Comparison of ENCODE assay signal across 9 cellular contexts in the genomic region with DNA sequence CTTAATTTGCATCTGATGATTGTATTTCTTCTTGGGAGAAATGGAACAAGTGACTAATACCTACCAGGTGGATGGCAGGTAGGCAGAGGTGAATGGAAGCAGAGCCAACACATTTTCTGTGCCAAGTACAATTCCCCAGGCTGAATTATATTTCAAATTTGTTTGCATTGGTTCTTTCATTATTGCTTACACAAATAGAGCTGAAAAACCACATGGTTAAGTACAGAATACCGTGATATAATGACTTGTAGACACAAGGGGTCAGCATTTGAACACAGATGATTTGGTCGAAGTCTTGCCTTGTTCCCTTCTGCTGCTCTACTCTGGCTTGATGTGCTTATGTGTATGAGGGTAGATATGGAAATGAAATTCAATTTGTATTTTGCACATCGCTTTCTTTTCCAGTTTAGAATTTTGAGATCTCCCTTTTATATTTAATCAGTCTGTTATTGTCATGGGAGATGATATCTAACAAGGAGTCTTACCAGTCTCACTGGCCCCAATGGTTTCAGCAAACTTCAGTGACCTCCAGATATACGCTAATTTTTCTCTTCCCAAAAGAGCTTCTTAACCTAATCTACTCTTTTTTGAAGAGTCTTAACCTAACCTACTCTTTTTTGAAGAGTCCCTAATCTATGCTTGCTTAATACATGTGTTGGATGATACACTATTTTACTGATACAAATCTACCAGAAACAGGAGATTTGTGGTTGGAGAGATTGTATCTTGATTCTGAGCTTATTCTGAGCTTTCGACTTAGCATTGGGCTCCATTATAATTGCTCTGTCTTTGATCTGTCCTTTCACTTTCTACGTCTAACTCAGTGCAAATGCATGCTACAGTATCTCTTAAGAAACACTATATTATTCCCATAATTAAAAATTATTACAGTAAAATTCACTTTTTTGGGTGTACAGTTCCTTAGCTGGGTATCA.
DNase-seq lines count a peak whose midpoint lies in the region; ATAC-seq and TF ChIP-seq lines count a peak whose summit lies in the region.
"Had no signal": no experiment of that assay in that cellular context is flagged by ENCODE, and none has a peak within 500 bp of the region (broad histone marks: within the 10 kb centered on the region; RNA-seq: fewer than 3 reads in every experiment).

No MANE protein-coding gene starts in this region.

- no peak overlapping the region for H3K27ac Mint-ChIP-seq in activated CD4-positive, alpha-beta T cell treated with anti-CD3 and anti-CD28 coated beads for 36 hours
- no peak overlapping the region for H3K27ac Mint-ChIP-seq in immature natural killer cell
- H3K27ac Mint-ChIP-seq: dendritic cell treated with granulocyte-macrophage colony-stimulating factor and Interleukin-4, amounts not matched to agents 40 ng/mL and 50 ng/mL, for 4 days had no signal

- TF ChIP-seq POLR2A in body of pancreas (IDR thresholded peaks at IDR 0.05): no peak

- WGBS in body of pancreas, 2 donors: 24 to 34% methylated on average over 6 of the region's 6 CpGs

- ATAC-seq in activated CD4-positive, alpha-beta T cell treated with anti-CD3 and anti-CD28 coated beads for 36 hours: peak; percentile 89
- peak; percentile 79 for ATAC-seq in GM21381 (IDR thresholded peaks at IDR 0.05; ENCODE audit: unreplicated experiment)
- peak; percentile 95 for ATAC-seq in HG03469 (IDR thresholded peaks at IDR 0.05; ENCODE audit: unreplicated experiment)
- peak; percentile 87 for ATAC-seq in body of pancreas

- peak; percentile 28 to 92 (median 81) for TF ChIP-seq CTCF in body of pancreas (IDR thresholded peaks at IDR 0.05)

- CTCF ChIA-PET in activated CD4-positive, alpha-beta T cell treated with anti-CD3 and anti-CD28 coated beads for 36 hours (lab: Charles Lee): interaction anchor here (0.6 to 2.5 kb wide), 27 partner anchors 9 to 485 kb away, joined by 3 to 58 read pairs (median 4); no protein-coding TSS in a partner anchor

- intact Hi-C loops in activated CD4-positive, alpha-beta T cell treated with anti-CD3 and anti-CD28 coated beads for 36 hours (cut with DNase I, micrococcal nuclease): loop anchor here (1.0 to 10.0 kb wide), 6 partner anchors 192 to 486 kb away; a partner anchor contains a TSS
- intact Hi-C loops in body of pancreas (cut with DNase I): loop anchor here (5.0 kb wide), 1 partner anchor 252 kb away; no protein-coding TSS in a partner anchor

- H3K9me3 ChIP-seq in body of pancreas: no peaks in the 10 kb centered on the region

- DNase-seq in activated CD4-positive, alpha-beta T cell treated with anti-CD3 and anti-CD28 coated beads for 36 hours: peak; percentile 12
- DNase-seq in activated CD4-positive, alpha-beta T cell treated with anti-CD3 and anti-CD28 coated beads for 48 hours: no peak
- DNase-seq in NCI-H748 treated with DMSO at 0.1 percent for 48 hours (lab: John Stamatoyannopoulos, UW): peak; percentile 71
- peak; percentile 51 to 78 (median 68) for DNase-seq in body of pancreas
- peak; percentile 10 to 44 (median 40) for DNase-seq in immature natural killer cell
- peak; percentile 67 for DNase-seq in stromal cell of bone marrow (ENCODE audit: low read depth)

- H3K4me1 ChIP-seq in body of pancreas: peaks cover 31% of the 10 kb centered on the region

- H3K36me3 Mint-ChIP-seq in activated CD4-positive, alpha-beta T cell treated with anti-CD3 and anti-CD28 coated beads for 36 hours (ENCODE audit: low read depth): no peaks in the 10 kb centered on the region
- H3K36me3 Mint-ChIP-seq in immature natural killer cell: no peaks in the 10 kb centered on the region

- no peaks in the 10 kb centered on the region for H3K27me3 ChIP-seq in body of pancreas

- POLR2A ChIA-PET in activated CD4-positive, alpha-beta T cell treated with anti-CD3 and anti-CD28 coated beads for 36 hours (lab: Charles Lee): interaction anchor here (0.8 kb wide), 1 partner anchor 255 kb away, joined by 3 read pairs; no protein-coding TSS in a partner anchor

- peaks cover 10% of the 10 kb centered on the region for H3K27me3 Mint-ChIP-seq in activated CD4-positive, alpha-beta T cell treated with anti-CD3 and anti-CD28 coated beads for 36 hours
- H3K27me3 Mint-ChIP-seq in immature natural killer cell (ENCODE audit: low read depth in 3 of 3): peaks cover 0 to 5% (median 0%) of the 10 kb centered on the region in 3 donors
- H3K27me3 Mint-ChIP-seq: dendritic cell treated with granulocyte-macrophage colony-stimulating factor and Interleukin-4, amounts not matched to agents 40 ng/mL and 50 ng/mL, for 4 days had no signal

- no peaks in the 10 kb centered on the region for H3K36me3 ChIP-seq in body of pancreas (replicated peaks in 1 of 2; ENCODE audit: insufficient read depth in 1 of 2, low read depth in 2 of 2)

- no peak overlapping the region for H3K4me3 ChIP-seq in body of pancreas

- H3K9me3 Mint-ChIP-seq in activated CD4-positive, alpha-beta T cell treated with anti-CD3 and anti-CD28 coated beads for 36 hours (ENCODE audit: low read depth): no peaks in the 10 kb centered on the region
- no peaks in the 10 kb centered on the region for H3K9me3 Mint-ChIP-seq in immature natural killer cell
- H3K9me3 Mint-ChIP-seq: dendritic cell treated with granulocyte-macrophage colony-stimulating factor and Interleukin-4, amounts not matched to agents 40 ng/mL and 50 ng/mL, for 4 days had no signal

- peaks cover 28% of the 10 kb centered on the region for H3K4me1 Mint-ChIP-seq in activated CD4-positive, alpha-beta T cell treated with anti-CD3 and anti-CD28 coated beads for 36 hours
- H3K4me1 Mint-ChIP-seq in immature natural killer cell: peaks cover 0 to 12% of the 10 kb centered on the region in 2 donors

- peak overlapping the region; percentile 15 for H3K4me3 Mint-ChIP-seq in activated CD4-positive, alpha-beta T cell treated with anti-CD3 and anti-CD28 coated beads for 36 hours
- no peak overlapping the region for H3K4me3 Mint-ChIP-seq in immature natural killer cell
- H3K4me3 Mint-ChIP-seq: dendritic cell treated with granulocyte-macrophage colony-stimulating factor and Interleukin-4, amounts not matched to agents 40 ng/mL and 50 ng/mL, for 4 days had no signal

- peak overlapping the region; percentile 35 to 65 (median 58) for H3K27ac ChIP-seq in body of pancreas
